10 cellular contexts compared by ENCODE assay signal in genomic region chr11:78573271-78574035, GRCh38. TPM values are rescaled to one million over a fixed set of nuclear protein-coding genes. Genes with fewer than 3 reads are reported as not detected.
A peak's percentile ranks its signal among the peaks of the same experiment; 100 is the strongest.
DNase-seq lines count a peak whose midpoint lies in the region; ATAC-seq and TF ChIP-seq lines count a peak whose summit lies in the region.
"Had no signal": no experiment of that assay in that cellular context is flagged by ENCODE, and none has a peak within 500 bp of the region (broad histone marks: within the 10 kb centered on the region; RNA-seq: fewer than 3 reads in every experiment).

No MANE protein-coding gene starts in this region.

- no peak for TF ChIP-seq POLR2A in heart left ventricle (IDR thresholded peaks at IDR 0.05)

- peak overlapping the region; percentile 35 to 97 (median 91) for H3K4me3 ChIP-seq in heart left ventricle
- H3K4me3 ChIP-seq in lower lobe of right lung = peak overlapping the region; percentile 80
- peak overlapping the region; percentile 93 for H3K4me3 ChIP-seq in upper lobe of right lung

- no peak for ATAC-seq in heart left ventricle
- no peak for ATAC-seq in Right ventricle myocardium superior (ENCODE audit: poor library complexity)
- no peak for ATAC-seq in lower lobe of right lung
- no peak for ATAC-seq in upper lobe of right lung

- DNase-seq in heart left ventricle (no peak), Right ventricle myocardium superior (no peak), astrocyte of the hippocampus (ENCODE audit: low read depth, low spot score) (peak; percentile 15), lower lobe of right lung (no peak), upper lobe of right lung (no peak), NK-92 (lab: John Stamatoyannopoulos, UW; ENCODE audit: unreplicated experiment) (no peak)
- no peak for DNase-seq in activated CD8-positive, alpha-beta memory T cell treated with anti-CD3 and anti-CD28 coated beads, Interleukin-2, amount 50 U/mL, for 4 hours
- DNase-seq in activated CD4-positive, alpha-beta T cell treated with anti-CD3 and anti-CD28 coated beads, Interleukin-2, amount 50 U/mL, for 1 hour = no peak
- DNase-seq: NCI-H187; stimulated activated naive CD4-positive, alpha-beta T cell had no signal

- peaks cover 0 to 31% (median 24%) of the 10 kb centered on the region in 9 donors for H3K36me3 ChIP-seq in heart left ventricle
- H3K36me3 ChIP-seq in lower lobe of right lung = peaks cover 17% of the 10 kb centered on the region
- H3K36me3 ChIP-seq in upper lobe of right lung = peaks cover 15% of the 10 kb centered on the region

- H3K27me3 ChIP-seq in heart left ventricle = no peaks in the 10 kb centered on the region
- H3K27me3 ChIP-seq in lower lobe of right lung (ENCODE audit: low read depth) = no peaks in the 10 kb centered on the region
- H3K27me3 ChIP-seq in upper lobe of right lung = no peaks in the 10 kb centered on the region

- 30 to 45% (median 37%) methylated on average over 8 of the region's 8 CpGs for WGBS in heart left ventricle, 4 donors

- H3K9me3 ChIP-seq in heart left ventricle (no peaks in the 10 kb centered on the region), lower lobe of right lung (no peaks in the 10 kb centered on the region), upper lobe of right lung (no peaks in the 10 kb centered on the region)

- peak overlapping the region in 5 of 12 donors; percentile 83 to 89 (median 85) for H3K27ac ChIP-seq in heart left ventricle
- H3K27ac ChIP-seq in lower lobe of right lung = peak overlapping the region; percentile 85
- peak overlapping the region; percentile 76 for H3K27ac ChIP-seq in upper lobe of right lung

- TF ChIP-seq CTCF in heart left ventricle (IDR thresholded peaks at IDR 0.05) = no peak
- TF ChIP-seq CTCF in lower lobe of right lung (IDR thresholded peaks at IDR 0.05) = no peak
- no peak for TF ChIP-seq CTCF in upper lobe of right lung (IDR thresholded peaks at IDR 0.05)

- H3K4me1 ChIP-seq in heart left ventricle = peaks cover 0 to 23% (median 13%) of the 10 kb centered on the region in 12 donors
- peaks cover 12% of the 10 kb centered on the region for H3K4me1 ChIP-seq in lower lobe of right lung
- peaks cover 12% of the 10 kb centered on the region for H3K4me1 ChIP-seq in upper lobe of right lung

- intact Hi-C loops in heart left ventricle (cut with DNase I) (no loop called here), Right ventricle myocardium superior (cut with DNase I) (no loop called here), lower lobe of right lung (cut with DNase I) (no loop called here), upper lobe of right lung (cut with DNase I) (no loop called here)

RNA-seq across cellular contexts. Expression of gene NARS2, which starts 1.2 kb away (rescaled TPM):
- total RNA-seq in heart left ventricle (10 to 100 TPM in 8 of 9 donors, 1 to 10 TPM in 1; 9.9 to 18.1 (median 15.5) TPM), Right ventricle myocardium superior (17.6 TPM), lower lobe of right lung (15.6 TPM), upper lobe of right lung (17.5 TPM)
- 10 to 100 TPM; 16.2 to 23.2 TPM for polyA plus RNA-seq in heart left ventricle
